Comparison of ENCODE assay signal across 8 cellular contexts in the genomic region with DNA sequence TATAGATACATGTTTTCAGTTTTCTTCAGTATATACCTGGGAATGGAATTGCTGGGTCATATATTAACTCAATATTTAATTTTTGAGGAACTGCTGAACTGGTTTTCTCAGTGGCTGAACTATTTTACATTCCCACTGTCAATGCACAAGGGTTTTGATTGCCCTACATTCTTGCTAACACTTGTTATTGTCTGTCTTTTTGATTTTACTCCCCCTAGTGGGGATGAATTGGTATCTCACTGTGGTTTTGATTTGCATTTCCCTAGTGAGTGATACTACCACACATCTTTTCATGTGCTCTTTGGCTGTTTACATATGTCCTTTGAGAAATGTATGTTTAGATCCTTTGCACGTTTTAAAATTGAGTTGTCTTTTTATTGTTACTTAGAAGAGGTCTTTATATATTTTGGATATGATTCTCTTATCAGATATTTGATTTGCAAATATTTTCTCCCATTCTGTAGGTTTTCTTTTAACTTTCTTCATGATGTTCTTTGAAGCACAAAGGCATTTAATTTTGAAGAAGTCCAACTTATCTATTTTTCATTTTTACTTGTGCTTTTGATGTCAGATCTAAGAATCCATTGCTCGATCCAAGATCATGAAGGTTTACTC. TPM values are rescaled to one million over a fixed set of nuclear protein-coding genes. Genes with fewer than 3 reads are reported as not detected.
DNase-seq lines count a peak whose midpoint lies in the region; TF ChIP-seq lines count a peak whose summit lies in the region.

No MANE protein-coding gene starts in this region.

- H3K4me1 ChIP-seq in thyroid gland, result peaks cover 0 to 9% of the 10 kb centered on the region in 2 donors

- no peak for TF ChIP-seq POLR2A in thyroid gland (IDR thresholded peaks at IDR 0.05)

- 58 to 71% methylated on average over 2 of the region's 2 CpGs for WGBS in thyroid gland, 2 donors

- intact Hi-C loops in thyroid gland (cut with DNase I), result loop anchor here (10.0 kb wide), 1 partner anchor 108 kb away; no protein-coding TSS in a partner anchor

- peak; percentile 72 to 73 for DNase-seq in AML-193 (lab: John Stamatoyannopoulos, UW)
- DNase-seq in GM13977 (ENCODE audit: low spot score), result peak; percentile 74
- peak; percentile 13 for DNase-seq in NCI-H146 treated with DMSO at 0.1 percent for 48 hours (lab: John Stamatoyannopoulos, UW; ENCODE audit: unreplicated experiment)
- peak; percentile 65 for DNase-seq in glomerular visceral epithelial cell (ENCODE audit: extremely low spot score)
- DNase-seq in thyroid gland, result no peak
- no peak for DNase-seq in pons (ENCODE audit: low spot score)
- DNase-seq in NCI-H1048 (lab: John Stamatoyannopoulos, UW), result no peak

- H3K36me3 ChIP-seq in thyroid gland, result no peaks in the 10 kb centered on the region

- no peak overlapping the region for H3K27ac ChIP-seq in VCaP
- no peak overlapping the region for H3K27ac ChIP-seq in thyroid gland

- H3K27me3 ChIP-seq in thyroid gland, result no peaks in the 10 kb centered on the region

- H3K9me3 ChIP-seq in thyroid gland, result no peaks in the 10 kb centered on the region

- TF ChIP-seq CTCF in GM13977 (IDR thresholded peaks at IDR 0.05; ENCODE audit: extremely low read depth, insufficient read depth, missing control alignments) (peak; percentile 59), VCaP (conservative IDR thresholded peaks at IDR 0.05) (peak; percentile 76), thyroid gland (IDR thresholded peaks at IDR 0.05) (peak; percentile 23 to 82 (median 60))

- no peak overlapping the region for H3K4me3 ChIP-seq in thyroid gland (replicated peaks in 1 of 3)

- in situ Hi-C loops in GM13977 (cut with MboI; ENCODE audit: low pct_unique_long_range_greater_than_20kb, low sequenced_read_pairs, unreplicated experiment), result no loop called here

RNA-seq across cellular contexts. Expression of a gene that starts 36.2 kb away (rescaled TPM):
- 10 to 100 TPM; 12.4 to 19.5 (median 15.6) TPM for total RNA-seq in thyroid gland

Comparison
In these comparisons a context has a peak if more than half of its experiments do, and no peak if none do; other contexts are left out.
1. DNase-seq: peak in AML-193 (2 of 2), GM13977 (single experiment), NCI-H146 treated with DMSO at 0.1 percent for 48 hours (single experiment) and glomerular visceral epithelial cell (single experiment); none in thyroid gland (0 of 2), pons (single experiment) and NCI-H1048 (single experiment).
2. Peak in every context shown above with its lines, with median percentiles within 50 percentile points of each other: CTCF ChIP-seq.